In the genomic region with DNA sequence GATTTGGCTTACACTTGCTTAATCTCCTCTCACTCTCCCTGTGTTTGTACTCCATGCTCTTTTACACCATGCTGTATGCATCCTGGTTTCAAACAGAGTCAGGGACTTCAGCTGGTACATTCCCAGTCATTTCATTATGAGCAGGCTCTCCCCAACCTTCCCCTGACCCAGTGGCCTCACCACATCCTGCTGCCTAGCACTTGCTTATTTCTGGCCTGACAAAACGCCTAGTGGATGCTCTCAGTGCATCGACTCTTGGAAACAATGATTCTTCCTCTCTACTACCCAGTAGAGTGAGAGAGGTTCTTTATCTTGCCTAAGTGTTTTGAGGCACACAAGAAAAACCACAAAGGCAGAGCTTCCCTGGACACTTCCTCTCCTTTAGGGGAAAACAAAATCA, we compare ENCODE assay signal across 8 cellular contexts.
DNase-seq lines count a peak whose midpoint lies in the region; ATAC-seq and TF ChIP-seq lines count a peak whose summit lies in the region.

No MANE protein-coding gene starts in this region.

- H3K9me3 ChIP-seq in RWPE2 (ENCODE audit: severe bottlenecking) (no peaks in the 10 kb centered on the region), uterus (no peaks in the 10 kb centered on the region)

- intact Hi-C loops in Right ventricle myocardium superior (cut with DNase I) = no loop called here
- intact Hi-C loops in cardiac septum (cut with DNase I) = loop anchor here (1.0 kb wide), 2 partner anchors 231 to 330 kb away; no protein-coding TSS in a partner anchor
- intact Hi-C loops in uterus (cut with DNase I; ENCODE audit: low total_unique reads) = loop anchor here (5.0 to 10.0 kb wide), 2 partner anchors 63 to 331 kb away; partner anchors contain the start of gene CAV1

- ATAC-seq in Right ventricle myocardium superior (ENCODE audit: poor library complexity) = peak; percentile 8
- ATAC-seq in HG02840 (IDR thresholded peaks at IDR 0.05; ENCODE audit: low FRiP score, unreplicated experiment) = peak; percentile 48
- peak; percentile 64 for ATAC-seq in RWPE2 (ENCODE audit: low read depth)

- TF ChIP-seq CTCF in RWPE2 (IDR thresholded peaks at IDR 0.05; ENCODE audit: poor library complexity, severe bottlenecking) (no peak), fibroblast of villous mesenchyme (IDR thresholded peaks at IDR 0.05; ENCODE audit: insufficient read depth, low read depth, low read length) (no peak), uterus (IDR thresholded peaks at IDR 0.05) (no peak)

- H3K4me3 ChIP-seq in RWPE2 (ENCODE audit: severe bottlenecking) (no peak overlapping the region), fibroblast of villous mesenchyme (ENCODE audit: low read depth, low read length) (no peak overlapping the region), uterus (no peak overlapping the region)

- no peaks in the 10 kb centered on the region for H3K27me3 ChIP-seq in RWPE2 (ENCODE audit: insufficient read depth, poor library complexity, severe bottlenecking)
- H3K27me3 ChIP-seq in uterus = no peaks in the 10 kb centered on the region

- peak overlapping the region; percentile 74 for H3K27ac ChIP-seq in RWPE2 (ENCODE audit: poor library complexity, severe bottlenecking)
- peak overlapping the region; percentile 15 to 57 for H3K27ac ChIP-seq in uterus

- no peak for TF ChIP-seq POLR2A in uterus (IDR thresholded peaks at IDR 0.05)

- peaks cover 25% of the 10 kb centered on the region for H3K4me1 ChIP-seq in RWPE2 (ENCODE audit: insufficient read depth, poor library complexity, severe bottlenecking)
- no peaks in the 10 kb centered on the region for H3K4me1 ChIP-seq in uterus

- H3K36me3 ChIP-seq in RWPE2 (ENCODE audit: low read depth) = no peaks in the 10 kb centered on the region
- H3K36me3 ChIP-seq in uterus = no peaks in the 10 kb centered on the region

- DNase-seq in Right ventricle myocardium superior (no peak), cardiac septum (ENCODE audit: low spot score) (no peak), RWPE2 (ENCODE audit: low spot score) (no peak), fibroblast of villous mesenchyme (ENCODE audit: low read depth) (peak; percentile 64), uterus (no peak), NCI-H2029 treated with DMSO at 0.1 percent for 48 hours (lab: John Stamatoyannopoulos, UW) (no peak), NCI-H187 treated with DMSO at 0.1 percent for 48 hours (lab: John Stamatoyannopoulos, UW) (no peak)

Comparison
In these comparisons a context has a peak if more than half of its experiments do, and no peak if none do; other contexts are left out.
1. ATAC-seq: peak in every context shown above with its lines; median percentile 64 in RWPE2; 48 in HG02840; 8 in Right ventricle myocardium superior.